In the genomic region with DNA sequence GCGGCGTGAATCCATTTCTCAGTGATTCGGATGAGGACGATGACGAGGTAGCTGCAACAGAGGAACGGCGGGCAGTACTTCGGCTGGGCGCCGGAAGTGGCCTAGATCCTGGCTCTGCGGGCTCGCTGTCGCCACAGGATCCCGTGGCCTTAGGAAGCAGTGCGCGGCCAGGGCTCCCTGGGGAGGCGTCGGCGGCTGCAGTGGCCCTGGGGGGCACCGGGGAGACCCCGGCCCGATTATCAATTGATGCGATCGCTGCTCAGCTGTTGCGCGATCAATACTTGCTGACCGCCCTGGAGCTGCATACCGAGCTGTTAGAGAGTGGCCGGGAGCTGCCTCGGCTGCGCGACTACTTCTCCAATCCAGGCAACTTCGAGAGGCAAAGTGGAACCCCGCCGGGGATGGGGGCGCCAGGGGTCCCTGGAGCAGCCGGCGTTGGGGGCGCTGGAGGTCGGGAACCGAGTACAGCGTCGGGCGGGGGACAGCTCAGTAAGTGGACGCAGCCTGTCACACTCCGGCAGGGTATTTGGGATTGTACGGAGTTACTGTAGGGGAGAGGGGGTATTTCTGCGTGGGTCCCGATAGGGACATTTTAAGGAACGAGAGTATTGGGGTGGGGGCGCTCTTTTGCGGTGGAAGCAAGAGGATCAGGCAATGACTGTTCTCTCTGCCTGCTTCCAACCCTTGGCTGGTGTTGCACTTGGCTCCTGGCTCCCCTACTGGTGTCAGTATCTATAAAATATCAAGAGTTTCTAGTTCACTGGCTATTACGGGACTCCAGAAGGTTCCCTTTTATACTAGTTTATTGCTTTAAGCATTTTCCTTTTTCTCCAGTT, we compare ENCODE assay signal across 8 cellular contexts. TPM values are rescaled to one million over a fixed set of nuclear protein-coding genes. Genes with fewer than 3 reads are reported as not detected.
A peak's percentile ranks its signal among the peaks of the same experiment; 100 is the strongest.
DNase-seq lines count a peak whose midpoint lies in the region; ATAC-seq and TF ChIP-seq lines count a peak whose summit lies in the region.

No MANE protein-coding gene starts in this region.

- H3K27ac ChIP-seq in RWPE1 (peak overlapping the region; percentile 90), hepatocyte (peak overlapping the region; percentile 80)

- peak; percentile 1 for ATAC-seq in Right ventricle myocardium inferior
- peak; percentile 4 for ATAC-seq in HG03439 (IDR thresholded peaks at IDR 0.05; ENCODE audit: unreplicated experiment)
- ATAC-seq in GM21390 (IDR thresholded peaks at IDR 0.05; ENCODE audit: unreplicated experiment): no peak

- in situ Hi-C loops in astrocyte of the cerebellum (cut with HindIII; ENCODE audit: low sequenced_read_pairs): loop anchor here (25.0 kb wide), 2 partner anchors 400 to 800 kb away; no protein-coding TSS in a partner anchor

- intact Hi-C loops in Right ventricle myocardium inferior (cut with DNase I): loop anchor here (1.0 to 5.0 kb wide), 2 partner anchors 339 to 395 kb away; no protein-coding TSS in a partner anchor
- intact Hi-C loops in cardiac septum (cut with DNase I): loop anchor here (2.0 to 10.0 kb wide), 3 partner anchors 237 to 397 kb away; partner anchors contain the start of gene ZCCHC2

- TF ChIP-seq CTCF in RWPE1 (conservative IDR thresholded peaks at IDR 0.05; ENCODE audit: low read depth): 0 out of 2 replicates have a peak, but pooled peaks have one; percentile 12
- peak; percentile 25 for TF ChIP-seq CTCF in astrocyte of the cerebellum (IDR thresholded peaks at IDR 0.05; ENCODE audit: low read depth, low read length, missing control alignments)
- no peak for TF ChIP-seq CTCF in hepatocyte (IDR thresholded peaks at IDR 0.05; ENCODE audit: poor library complexity)
- peak; percentile 10 for TF ChIP-seq CTCF in retinal pigment epithelial cell (conservative IDR thresholded peaks at IDR 0.05; ENCODE audit: low read depth, low read length)

- H3K27me3 ChIP-seq in hepatocyte: no peaks in the 10 kb centered on the region

- no peaks in the 10 kb centered on the region for H3K36me3 ChIP-seq in hepatocyte (replicated peaks; ENCODE audit: insufficient read depth, low read depth)

- peaks cover 19% of the 10 kb centered on the region for H3K4me1 ChIP-seq in hepatocyte (ENCODE audit: insufficient read depth)

- CTCF ChIA-PET in RWPE1 (lab: Yijun Ruan, JAX): interaction anchor here (0.7 kb wide), 1 partner anchor 83 kb away, joined by 4 read pairs; no protein-coding TSS in a partner anchor

- H2AFZ ChIP-seq in hepatocyte: peak overlapping the region; percentile 75

- no peaks in the 10 kb centered on the region for H3K9me3 ChIP-seq in hepatocyte (ENCODE audit: low read depth)

- H4K20me1 ChIP-seq in hepatocyte (ENCODE audit: insufficient read depth, poor library complexity, severe bottlenecking): peaks cover 29% of the 10 kb centered on the region

- H3K4me2 ChIP-seq in hepatocyte: peak overlapping the region; percentile 93

- DNase-seq in Right ventricle myocardium inferior (ENCODE audit: missing footprints) (peak; percentile 73), cardiac septum (ENCODE audit: low spot score) (no peak), RWPE1 (ENCODE audit: low spot score) (no peak), astrocyte of the cerebellum (ENCODE audit: low read depth) (peak; percentile 8), hepatocyte (ENCODE audit: low spot score) (peak; percentile 62), retinal pigment epithelial cell (ENCODE audit: low read depth) (no peak)

- H3K79me2 ChIP-seq in hepatocyte: peaks cover 80% of the 10 kb centered on the region

- H3K4me3 ChIP-seq in astrocyte of the cerebellum (ENCODE audit: low read depth, low read length): peak overlapping the region; percentile 99
- peak overlapping the region; percentile 51 for H3K4me3 ChIP-seq in hepatocyte
- H3K4me3 ChIP-seq in retinal pigment epithelial cell (ENCODE audit: low read length): peak overlapping the region; percentile 93

- POLR2A ChIA-PET in RWPE1 (lab: Yijun Ruan, JAX; ENCODE audit: low non-redundant PET): no interaction called here

- no peaks in the 10 kb centered on the region for H3K9me2 ChIP-seq in hepatocyte (replicated peaks; ENCODE audit: insufficient read depth)

- 2% methylated on average over 53 of the region's 53 CpGs for WGBS in hepatocyte (ENCODE audit: low lambda C conversion rate, missing lambda C conversion rate)

RNA-seq across cellular contexts. Expression of gene RELCH, which starts 0.7 kb away (rescaled TPM):
- total RNA-seq in Right ventricle myocardium inferior (11.1 TPM), cardiac septum (21.0 TPM), hepatocyte (28.9 and 45.8 TPM in 2 replicates)
- polyA plus RNA-seq in hepatocyte: 8.3 and 9.3 TPM in 2 replicates

RNA-seq across cellular contexts. Expression of gene PIGN, which starts 0.9 kb away (rescaled TPM):
- 21.0 TPM for total RNA-seq in Right ventricle myocardium inferior
- 24.8 TPM for total RNA-seq in cardiac septum
- total RNA-seq in hepatocyte: 42.9 and 49.2 TPM in 2 replicates
- 18.9 and 25.2 TPM in 2 replicates for polyA plus RNA-seq in hepatocyte

Comparison
In these comparisons a context has a peak if more than half of its experiments do, and no peak if none do; other contexts are left out.
1. DNase-seq: peak in Right ventricle myocardium inferior (single experiment), astrocyte of the cerebellum (single experiment) and hepatocyte (single experiment); none in cardiac septum (single experiment), RWPE1 (single experiment) and retinal pigment epithelial cell (single experiment).
2. Peak in every context shown above with its lines, with median percentiles within 50 percentile points of each other: H3K4me3 ChIP-seq.